1 cellular context compared by ENCODE assay signal in the genomic region with DNA sequence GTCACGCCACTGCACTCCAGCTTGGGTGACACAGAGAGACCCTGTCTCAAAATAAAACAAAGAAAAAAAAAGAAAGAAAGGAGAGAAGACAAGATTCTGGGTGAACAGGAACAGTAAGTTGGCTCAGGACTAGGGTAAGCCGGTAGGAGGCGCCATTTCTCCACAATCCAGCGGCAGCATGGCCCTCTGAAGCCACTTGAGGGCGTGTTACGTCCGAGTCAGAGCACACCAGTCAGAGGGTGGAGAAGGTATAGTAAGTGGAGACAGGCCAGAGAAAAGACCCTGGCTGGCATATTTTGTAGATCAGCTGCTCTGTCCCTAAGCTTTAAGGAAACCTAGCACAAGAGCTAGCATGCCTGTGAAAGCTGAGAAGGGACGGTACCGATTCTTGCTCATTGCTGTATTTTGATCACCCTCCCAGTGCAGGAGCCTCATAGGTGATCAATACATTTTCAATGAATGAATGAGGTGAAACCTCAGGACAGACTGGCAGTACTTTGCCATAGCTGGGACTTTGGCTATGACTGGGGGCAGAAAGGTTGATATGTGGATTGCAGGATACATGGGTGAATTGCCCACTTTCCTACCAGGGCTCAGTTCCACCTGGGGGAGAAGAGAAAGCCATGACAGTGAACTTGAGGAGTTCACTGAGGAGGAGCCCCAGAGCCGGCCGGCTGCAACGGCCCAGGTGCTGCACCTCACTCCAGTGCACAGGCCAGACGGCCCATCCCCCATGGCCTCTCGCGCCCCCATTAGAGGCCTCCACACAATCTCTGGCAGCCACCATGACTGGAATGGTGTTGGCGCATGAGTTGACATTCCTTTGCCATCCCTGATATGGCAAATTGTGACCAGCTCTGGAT.
TF ChIP-seq lines count a peak whose summit lies in the region.

No MANE protein-coding gene starts in this region.

TF ChIP-seq in PFSK-1, 5 proteins besides CTCF, POLR2A, EP300 and RAD21 (continued from another document):
- TF ChIP-seq, protein P1, sequence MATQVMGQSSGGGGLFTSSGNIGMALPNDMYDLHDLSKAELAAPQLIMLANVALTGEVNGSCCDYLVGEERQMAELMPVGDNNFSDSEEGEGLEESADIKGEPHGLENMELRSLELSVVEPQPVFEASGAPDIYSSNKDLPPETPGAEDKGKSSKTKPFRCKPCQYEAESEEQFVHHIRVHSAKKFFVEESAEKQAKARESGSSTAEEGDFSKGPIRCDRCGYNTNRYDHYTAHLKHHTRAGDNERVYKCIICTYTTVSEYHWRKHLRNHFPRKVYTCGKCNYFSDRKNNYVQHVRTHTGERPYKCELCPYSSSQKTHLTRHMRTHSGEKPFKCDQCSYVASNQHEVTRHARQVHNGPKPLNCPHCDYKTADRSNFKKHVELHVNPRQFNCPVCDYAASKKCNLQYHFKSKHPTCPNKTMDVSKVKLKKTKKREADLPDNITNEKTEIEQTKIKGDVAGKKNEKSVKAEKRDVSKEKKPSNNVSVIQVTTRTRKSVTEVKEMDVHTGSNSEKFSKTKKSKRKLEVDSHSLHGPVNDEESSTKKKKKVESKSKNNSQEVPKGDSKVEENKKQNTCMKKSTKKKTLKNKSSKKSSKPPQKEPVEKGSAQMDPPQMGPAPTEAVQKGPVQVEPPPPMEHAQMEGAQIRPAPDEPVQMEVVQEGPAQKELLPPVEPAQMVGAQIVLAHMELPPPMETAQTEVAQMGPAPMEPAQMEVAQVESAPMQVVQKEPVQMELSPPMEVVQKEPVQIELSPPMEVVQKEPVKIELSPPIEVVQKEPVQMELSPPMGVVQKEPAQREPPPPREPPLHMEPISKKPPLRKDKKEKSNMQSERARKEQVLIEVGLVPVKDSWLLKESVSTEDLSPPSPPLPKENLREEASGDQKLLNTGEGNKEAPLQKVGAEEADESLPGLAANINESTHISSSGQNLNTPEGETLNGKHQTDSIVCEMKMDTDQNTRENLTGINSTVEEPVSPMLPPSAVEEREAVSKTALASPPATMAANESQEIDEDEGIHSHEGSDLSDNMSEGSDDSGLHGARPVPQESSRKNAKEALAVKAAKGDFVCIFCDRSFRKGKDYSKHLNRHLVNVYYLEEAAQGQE (IDR thresholded peaks at IDR 0.05; ENCODE audit: insufficient read depth in 1 of 2, low read depth in 2 of 2, low read length in 2 of 2): peak; percentile 31 to 42; a peak in 1 of 4 replicates
